24 cellular contexts compared by ENCODE assay signal in genomic region chr10:28878236-28878970, GRCh38.
DNase-seq lines count a peak whose midpoint lies in the region; ATAC-seq and TF ChIP-seq lines count a peak whose summit lies in the region.
"Had no signal": no experiment of that assay in that cellular context is flagged by ENCODE, and none has a peak within 500 bp of the region (broad histone marks: within the 10 kb centered on the region; RNA-seq: fewer than 3 reads in every experiment).

No MANE protein-coding gene starts in this region.

- intact Hi-C loops in upper lobe of right lung (cut with DNase I) = no loop called here

- no peak for ATAC-seq in GM19035 (IDR thresholded peaks at IDR 0.05; ENCODE audit: unreplicated experiment)
- ATAC-seq in upper lobe of right lung = no peak
- ATAC-seq in HG02938 (IDR thresholded peaks at IDR 0.05; ENCODE audit: unreplicated experiment) = no peak
- no peak for ATAC-seq in HG03097 (IDR thresholded peaks at IDR 0.05; ENCODE audit: low FRiP score, unreplicated experiment)
- ATAC-seq: activated CD4-positive, alpha-beta T cell treated with anti-CD3 and anti-CD28 coated beads for 36 hours; activated CD8-positive, alpha-beta memory T cell treated with anti-CD3 and anti-CD28 coated beads, Interleukin-2, amount 10 ng/mL, durations not matched to agents 7 days and 5 days; activated naive CD4-positive, alpha-beta T cell treated with anti-CD3 and anti-CD28 coated beads, Interleukin-2, amount 50 U/mL, for 72 hours; heart right ventricle; naive thymus-derived CD4-positive, alpha-beta T cell had no signal

- no peaks in the 10 kb centered on the region for H3K27me3 ChIP-seq in upper lobe of right lung
- H3K27me3 ChIP-seq: heart right ventricle, testis had no signal

- 0 out of 2 replicates have a peak, but pooled peaks have one; percentile 8 for TF ChIP-seq CTCF in C4-2B (conservative IDR thresholded peaks at IDR 0.05)
- TF ChIP-seq CTCF in nephron (IDR thresholded peaks at IDR 0.05; ENCODE audit: unreplicated experiment in 3 of 3) = no peak
- TF ChIP-seq CTCF in upper lobe of right lung (IDR thresholded peaks at IDR 0.05) = no peak

- H3K27ac ChIP-seq in C4-2B (no peak overlapping the region), upper lobe of right lung (no peak overlapping the region)
- H3K27ac ChIP-seq: testis had no signal

- H3K9me3 ChIP-seq in upper lobe of right lung = no peaks in the 10 kb centered on the region
- H3K9me3 ChIP-seq: HAP-1, heart right ventricle, testis had no signal

- no peak overlapping the region for H3K4me3 ChIP-seq in upper lobe of right lung
- H3K4me3 ChIP-seq: coronary artery, HAP-1, heart right ventricle, lung, testis had no signal

- no peaks in the 10 kb centered on the region for H3K36me3 Mint-ChIP-seq in nephron (ENCODE audit: low read depth)
- H3K36me3 Mint-ChIP-seq: activated CD8-positive, alpha-beta memory T cell treated with anti-CD3 and anti-CD28 coated beads, Interleukin-2, amount 10 ng/mL, durations not matched to agents 7 days and 5 days; activated naive CD4-positive, alpha-beta T cell treated with anti-CD3 and anti-CD28 coated beads, Interleukin-2, amount 50 U/mL, for 72 hours; CD4-positive, alpha-beta memory T cell; immature natural killer cell; naive thymus-derived CD4-positive, alpha-beta T cell had no signal

- no peak overlapping the region for H3K4me3 Mint-ChIP-seq in nephron
- H3K4me3 Mint-ChIP-seq: activated CD4-positive, alpha-beta T cell treated with anti-CD3 and anti-CD28 coated beads for 36 hours; activated CD8-positive, alpha-beta memory T cell treated with anti-CD3 and anti-CD28 coated beads, Interleukin-2, amount 10 ng/mL, durations not matched to agents 7 days and 5 days; activated T-helper 1 cell treated with anti-CD3 and anti-CD28 coated beads, Interleukin-12 subunit alpha, Interleukin-12 subunit beta, Interleukin-2, Interleukin-4 antibody, amounts not matched to agents 30 ng/mL and 10 ng/mL and 1 ng/mL, durations not matched to agents 14 hours and 24 hours and 36 hours; CD4-positive, alpha-beta memory T cell; immature natural killer cell; naive thymus-derived CD4-positive, alpha-beta T cell had no signal

- H3K4me1 Mint-ChIP-seq in nephron = peaks cover 34% of the 10 kb centered on the region
- H3K4me1 Mint-ChIP-seq: activated CD4-positive, alpha-beta T cell treated with anti-CD3 and anti-CD28 coated beads for 36 hours; activated CD8-positive, alpha-beta memory T cell treated with anti-CD3 and anti-CD28 coated beads, Interleukin-2, amount 10 ng/mL, durations not matched to agents 7 days and 5 days; CD4-positive, alpha-beta memory T cell; immature natural killer cell; naive thymus-derived CD4-positive, alpha-beta T cell had no signal

- peaks cover 8% of the 10 kb centered on the region for H3K4me1 ChIP-seq in upper lobe of right lung
- H3K4me1 ChIP-seq: HAP-1 had no signal

- peak; percentile 28 for DNase-seq in RPMI7951 (ENCODE audit: low read depth)
- DNase-seq in globus pallidus (ENCODE audit: low spot score) = peak; percentile 63
- no peak for DNase-seq in upper lobe of right lung
- DNase-seq: activated CD4-positive, alpha-beta T cell treated with anti-CD3 and anti-CD28 coated beads for 36 hours; activated CD8-positive, alpha-beta memory T cell treated with anti-CD3 and anti-CD28 coated beads, Interleukin-2, amount 10 ng/mL, durations not matched to agents 7 days and 5 days; CD4-positive, alpha-beta memory T cell; heart right ventricle; immature natural killer cell; naive thymus-derived CD4-positive, alpha-beta T cell; NCI-H1105; NCI-H2081 treated with DMSO at 0.1 percent for 48 hours; NCI-H446; SW 1271; testis had no signal

- H3K36me3 ChIP-seq in upper lobe of right lung = no peaks in the 10 kb centered on the region
- H3K36me3 ChIP-seq: HAP-1, heart right ventricle had no signal

- H3K27me3 Mint-ChIP-seq in nephron (ENCODE audit: low read depth) = peaks cover 15% of the 10 kb centered on the region

- H3K9me3 Mint-ChIP-seq in nephron = no peaks in the 10 kb centered on the region
- H3K9me3 Mint-ChIP-seq: activated naive CD4-positive, alpha-beta T cell treated with anti-CD3 and anti-CD28 coated beads, Interleukin-2, amount 50 U/mL, for 72 hours; activated T-helper 1 cell treated with anti-CD3 and anti-CD28 coated beads, Interleukin-12 subunit alpha, Interleukin-12 subunit beta, Interleukin-2, Interleukin-4 antibody, amounts not matched to agents 30 ng/mL and 10 ng/mL and 1 ng/mL, durations not matched to agents 14 hours and 24 hours and 36 hours; CD4-positive, alpha-beta memory T cell; immature natural killer cell; naive thymus-derived CD4-positive, alpha-beta T cell had no signal

- H3K27ac Mint-ChIP-seq in nephron = peak overlapping the region in 2 of 3 experiments; percentile 20 to 38
- H3K27ac Mint-ChIP-seq: activated CD4-positive, alpha-beta T cell treated with anti-CD3 and anti-CD28 coated beads for 36 hours; activated CD8-positive, alpha-beta memory T cell treated with anti-CD3 and anti-CD28 coated beads, Interleukin-2, amount 10 ng/mL, durations not matched to agents 7 days and 5 days; activated naive CD4-positive, alpha-beta T cell treated with anti-CD3 and anti-CD28 coated beads, Interleukin-2, amount 50 U/mL, for 72 hours; activated T-helper 1 cell treated with anti-CD3 and anti-CD28 coated beads, Interleukin-12 subunit alpha, Interleukin-12 subunit beta, Interleukin-2, Interleukin-4 antibody, amounts not matched to agents 30 ng/mL and 10 ng/mL and 1 ng/mL, durations not matched to agents 14 hours and 24 hours and 36 hours; CD4-positive, alpha-beta memory T cell; immature natural killer cell; naive thymus-derived CD4-positive, alpha-beta T cell had no signal
